1 cellular context compared by ENCODE assay signal in the genomic region with DNA sequence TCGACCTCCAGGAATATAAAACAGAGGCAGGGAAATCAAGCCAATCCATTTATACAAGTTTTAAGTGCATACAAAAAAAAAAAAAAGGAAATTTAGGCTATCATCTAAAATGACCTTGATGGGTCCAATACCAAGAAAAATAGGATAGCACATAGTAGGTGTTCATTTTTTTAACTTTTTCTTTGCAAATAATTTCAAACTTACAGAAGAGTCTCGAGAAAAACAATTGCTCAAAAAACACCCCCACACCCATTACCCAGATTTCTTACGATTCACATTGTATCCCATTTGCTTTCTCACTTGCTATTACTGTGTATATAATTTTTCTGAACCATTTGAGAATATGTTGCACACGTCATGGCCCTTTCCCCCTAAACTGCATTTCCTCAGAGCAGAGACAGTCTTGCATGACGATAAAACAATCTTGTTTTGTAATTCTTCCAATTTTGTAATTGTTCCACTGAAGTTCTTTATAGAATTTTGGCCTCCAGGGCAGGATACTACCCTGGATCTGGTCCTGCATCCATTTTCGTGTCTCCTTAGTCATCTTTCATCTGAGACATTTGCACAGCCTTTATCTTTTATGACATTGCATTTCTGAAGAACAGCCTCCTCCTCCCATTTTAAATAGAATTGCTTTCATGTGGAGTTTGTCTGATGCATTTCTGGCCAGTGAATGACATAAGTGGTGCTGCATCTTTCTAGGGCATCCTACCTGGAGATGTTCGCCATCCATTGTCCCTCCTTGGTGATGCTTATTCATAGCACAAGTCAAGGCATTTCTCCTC.
A peak's percentile ranks its signal among the peaks of the same experiment; 100 is the strongest.
TF ChIP-seq lines count a peak whose summit lies in the region.

No MANE protein-coding gene starts in this region.

TF ChIP-seq in K562, 482 proteins besides CTCF, POLR2A, EP300 and RAD21 (continued from another document):
- TF ChIP-seq ZNF140 (CRISPR knock-in tag; IDR thresholded peaks at IDR 0.05) (no peak), NCOA4 (IDR thresholded peaks at IDR 0.05; ENCODE audit: partially characterized antibody) (no peak), BACH1 (tag; IDR thresholded peaks at IDR 0.05) (peak; percentile 56; the same call in 1 of the 2 replicates), NCOR1 (IDR thresholded peaks at IDR 0.05) (0 out of 2 replicates have a peak, but pooled peaks have one; percentile 10)
